8 cellular contexts compared by ENCODE assay signal in the genomic region with DNA sequence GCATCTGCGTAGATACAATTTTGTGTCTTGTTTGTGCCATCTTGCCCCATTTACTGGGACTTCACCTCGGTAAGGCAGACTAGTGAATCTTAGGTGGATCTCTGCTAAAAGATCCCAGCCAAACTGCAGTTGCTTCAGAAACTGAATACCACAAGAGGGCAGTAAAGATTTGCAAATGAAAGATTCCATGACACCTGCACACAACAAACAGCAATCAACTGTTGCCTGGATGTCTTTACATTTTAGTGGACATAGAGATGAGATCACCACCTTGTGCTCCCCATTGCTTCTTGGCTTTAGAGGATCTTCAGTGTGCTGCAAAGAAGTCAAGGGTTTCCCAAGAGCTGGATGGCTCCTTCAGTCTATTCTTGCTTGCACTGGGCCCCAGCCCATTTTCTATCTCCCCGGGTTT.
A peak's percentile ranks its signal among the peaks of the same experiment; 100 is the strongest.
DNase-seq lines count a peak whose midpoint lies in the region; ATAC-seq and TF ChIP-seq lines count a peak whose summit lies in the region.

No MANE protein-coding gene starts in this region.

- H3K9me3 ChIP-seq in iPS-20b (ENCODE audit: insufficient read depth, low read depth, low read length) (no peaks in the 10 kb centered on the region), spleen (peaks cover 0 to 4% (median 0%) of the 10 kb centered on the region in 8 donors)

- in situ Hi-C loops in astrocyte of the spinal cord (cut with HindIII; ENCODE audit: low sequenced_read_pairs) = no loop called here

- no peak overlapping the region for H3K4me3 ChIP-seq in astrocyte of the spinal cord (ENCODE audit: low read depth, low read length)
- no peak overlapping the region for H3K4me3 ChIP-seq in iPS-20b (ENCODE audit: low read length)
- H3K4me3 ChIP-seq in spleen = no peak overlapping the region

- ATAC-seq in GM19397 (IDR thresholded peaks at IDR 0.05; ENCODE audit: unreplicated experiment) (no peak), HG03469 (IDR thresholded peaks at IDR 0.05; ENCODE audit: unreplicated experiment) (no peak)

- 44 to 56% (median 49%) methylated on average over 3 of the region's 3 CpGs for WGBS in spleen, 5 donors

- no peak for TF ChIP-seq POLR2A in spleen (IDR thresholded peaks at IDR 0.05)

- DNase-seq in GM03348 (ENCODE audit: low spot score) (peak; percentile 73), HS-5 (ENCODE audit: low read depth) (peak; percentile 11), NCI-H526 treated with DMSO at 0.1 percent for 48 hours (lab: John Stamatoyannopoulos, UW) (peak; percentile 29), astrocyte of the spinal cord (ENCODE audit: low read depth, low spot score) (peak; percentile 74), spleen (no peak)

- H3K9ac ChIP-seq in iPS-20b (ENCODE audit: low read depth, low read length) = peak overlapping the region; percentile 38; the same call in 1 of the 2 replicates

- peak; percentile 71 for TF ChIP-seq CTCF in astrocyte of the spinal cord (IDR thresholded peaks at IDR 0.05; ENCODE audit: low read depth, low read length)
- TF ChIP-seq CTCF in spleen (IDR thresholded peaks at IDR 0.05 in 8 of 11, conservative IDR thresholded peaks at IDR 0.05 in 3 of 11) = peak in 10 of 11 experiments; percentile 40 to 74 (median 63)

- peaks cover 34% of the 10 kb centered on the region for H3K4me1 ChIP-seq in iPS-20b (ENCODE audit: insufficient read depth, low read length)
- peaks cover 0 to 24% (median 0%) of the 10 kb centered on the region in 6 donors for H3K4me1 ChIP-seq in spleen

- H3K36me3 ChIP-seq in iPS-20b (ENCODE audit: insufficient read depth, low read depth, low read length) (no peaks in the 10 kb centered on the region), spleen (no peaks in the 10 kb centered on the region)

- intact Hi-C loops in spleen (cut with DNase I; ENCODE audit: low total_unique reads) = loop anchor here (5.0 kb wide), 1 partner anchor 192 kb away; no protein-coding TSS in a partner anchor

- H3K27me3 ChIP-seq in iPS-20b (ENCODE audit: insufficient read depth, low read length) (no peaks in the 10 kb centered on the region), spleen (replicated peaks in 1 of 7) (no peaks in the 10 kb centered on the region)

- H3K27ac ChIP-seq in iPS-20b (ENCODE audit: low read length) (no peak overlapping the region), spleen (no peak overlapping the region)
